In the genomic region with DNA sequence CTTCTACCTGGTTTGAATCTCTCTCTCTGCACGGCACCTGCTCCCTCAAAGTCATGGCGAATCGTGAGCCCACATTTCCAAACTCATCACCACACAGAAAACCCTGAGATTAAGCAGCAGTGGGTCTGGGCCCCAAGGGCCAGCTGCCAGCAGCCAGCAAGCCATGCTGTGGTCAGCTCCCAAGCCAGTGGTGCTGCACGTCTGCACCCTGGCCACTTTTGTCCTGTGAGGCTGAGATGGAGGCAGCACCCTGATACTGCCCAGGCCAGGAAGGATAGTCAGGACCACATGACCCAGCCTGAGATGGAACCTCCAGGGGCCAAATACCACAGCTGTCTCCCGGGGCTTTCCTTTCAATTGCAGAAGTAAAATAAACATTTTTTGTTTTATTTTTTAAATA, we compare ENCODE assay signal across 15 cellular contexts. TPM values are rescaled to one million over a fixed set of nuclear protein-coding genes. Genes with fewer than 3 reads are reported as not detected.
DNase-seq lines count a peak whose midpoint lies in the region; ATAC-seq and TF ChIP-seq lines count a peak whose summit lies in the region.
"Had no signal": no experiment of that assay in that cellular context is flagged by ENCODE, and none has a peak within 500 bp of the region (broad histone marks: within the 10 kb centered on the region; RNA-seq: fewer than 3 reads in every experiment).

No MANE protein-coding gene starts in this region.

- H3K4me3 Mint-ChIP-seq in activated T-cell treated with anti-CD3 and anti-CD28 coated beads, Interleukin-2, amount 50 U/mL, for 4 hours, result peak overlapping the region; percentile 89
- H3K4me3 Mint-ChIP-seq in T-helper 17 cell, result peak overlapping the region; percentile 96

- H3K36me3 Mint-ChIP-seq in activated T-cell treated with anti-CD3 and anti-CD28 coated beads, Interleukin-2, amount 50 U/mL, for 4 hours (ENCODE audit: insufficient read depth), result peaks cover 13% of the 10 kb centered on the region
- H3K36me3 Mint-ChIP-seq in T-helper 17 cell (ENCODE audit: low read depth), result peaks cover 2% of the 10 kb centered on the region

- peak overlapping the region; percentile 100 for H3K27ac Mint-ChIP-seq in T-helper 17 cell

- no peak for TF ChIP-seq POLR2A in esophagus squamous epithelium (IDR thresholded peaks at IDR 0.05)

- H3K4me1 ChIP-seq in esophagus squamous epithelium, result peaks cover 5 to 61% (median 10%) of the 10 kb centered on the region in 3 donors
- peaks cover 38% of the 10 kb centered on the region for H3K4me1 ChIP-seq in thymus (ENCODE audit: control insufficient read depth, insufficient read depth, low read length)

- no peak for ATAC-seq in activated T-cell treated with anti-CD3 and anti-CD28 coated beads, Interleukin-2, amount 50 U/mL, for 4 hours
- no peak for ATAC-seq in T-helper 17 cell
- ATAC-seq in esophagus mucosa, result no peak
- ATAC-seq: Right ventricle myocardium inferior had no signal

- no peaks in the 10 kb centered on the region for H3K27me3 Mint-ChIP-seq in activated T-cell treated with anti-CD3 and anti-CD28 coated beads, Interleukin-2, amount 50 U/mL, for 4 hours (ENCODE audit: low read depth)
- no peaks in the 10 kb centered on the region for H3K27me3 Mint-ChIP-seq in T-helper 17 cell

- H3K9me3 ChIP-seq in T-helper 17 cell (ENCODE audit: control insufficient read depth, low read length, poor library complexity, severe bottlenecking), result no peaks in the 10 kb centered on the region
- no peaks in the 10 kb centered on the region for H3K9me3 ChIP-seq in esophagus squamous epithelium
- no peaks in the 10 kb centered on the region for H3K9me3 ChIP-seq in thymus (ENCODE audit: control insufficient read depth)
- H3K9me3 ChIP-seq: adrenal gland had no signal

- intact Hi-C loops in esophagus squamous epithelium (cut with DNase I), result no loop called here

- H3K27me3 ChIP-seq in esophagus squamous epithelium (no peaks in the 10 kb centered on the region), thymus (ENCODE audit: control insufficient read depth, insufficient read depth) (no peaks in the 10 kb centered on the region)
- H3K27me3 ChIP-seq: adrenal gland had no signal

- no peak for TF ChIP-seq CTCF in esophagus squamous epithelium (IDR thresholded peaks at IDR 0.05)

- 74 to 80% methylated on average over 1 to 5 of the region's 5 CpGs for WGBS in esophagus squamous epithelium, 2 donors
- 86% methylated on average over 5 of the region's 5 CpGs for WGBS in thymus

- H3K36me3 ChIP-seq in esophagus squamous epithelium (no peaks in the 10 kb centered on the region), thymus (ENCODE audit: control insufficient read depth, insufficient read depth) (peaks cover 3% of the 10 kb centered on the region)
- H3K36me3 ChIP-seq: adrenal gland had no signal

- no peaks in the 10 kb centered on the region for H3K9me3 Mint-ChIP-seq in activated T-cell treated with anti-CD3 and anti-CD28 coated beads, Interleukin-2, amount 50 U/mL, for 4 hours

- DNase-seq in activated T-cell treated with anti-CD3 and anti-CD28 coated beads, Interleukin-2, amount 50 U/mL, for 4 hours, result no peak
- DNase-seq in activated T-cell treated with anti-CD3 and anti-CD28 coated beads, Interleukin-2, amount 50 U/mL, for 1 hour, result no peak
- DNase-seq in T-helper 17 cell, result no peak
- no peak for DNase-seq in esophagus squamous epithelium (lab: John Stamatoyannopoulos, UW)
- DNase-seq in amygdala (lab: John Stamatoyannopoulos, UW), result no peak
- no peak for DNase-seq in NCI-H524 (lab: John Stamatoyannopoulos, UW)
- DNase-seq: adrenal gland, foreskin melanocyte, kidney glomerular epithelial cell, NCI-H1417, NCI-H526 treated with DMSO at 0.1 percent for 48 hours had no signal

- H3K27ac ChIP-seq in esophagus squamous epithelium, result peak overlapping the region; percentile 56 to 85 (median 80)
- peak overlapping the region; percentile 33 for H3K27ac ChIP-seq in thymus (ENCODE audit: low read depth)
- H3K27ac ChIP-seq: VCaP had no signal

- no peak overlapping the region for H3K4me3 ChIP-seq in esophagus squamous epithelium
- no peak overlapping the region for H3K4me3 ChIP-seq in thymus (ENCODE audit: low read length)

- peaks cover 67% of the 10 kb centered on the region for H3K4me1 Mint-ChIP-seq in activated T-cell treated with anti-CD3 and anti-CD28 coated beads, Interleukin-2, amount 50 U/mL, for 4 hours (ENCODE audit: low read depth)
- peaks cover 53% of the 10 kb centered on the region for H3K4me1 Mint-ChIP-seq in T-helper 17 cell

RNA-seq across cellular contexts. Expression of a gene that starts 7.8 kb away (rescaled TPM):
- 10 to 100 TPM; 17.1 to 19.8 (median 18.4) TPM for total RNA-seq in activated T-cell treated with anti-CD3 and anti-CD28 coated beads, Interleukin-2, amount 50 U/mL, for 4 hours
- total RNA-seq in T-helper 17 cell (10 to 100 TPM; 30.6 to 34.4 TPM), esophagus squamous epithelium (10 to 100 TPM in 1 of 4 donors, 1 to 10 TPM in 3; 1.6 to 17.5 (median 5.4) TPM), esophagus mucosa (1.6 TPM)
- polyA plus RNA-seq in thymus, result 25.7 TPM
